ENCODE assay signal across 8 cellular contexts in the genomic region with DNA sequence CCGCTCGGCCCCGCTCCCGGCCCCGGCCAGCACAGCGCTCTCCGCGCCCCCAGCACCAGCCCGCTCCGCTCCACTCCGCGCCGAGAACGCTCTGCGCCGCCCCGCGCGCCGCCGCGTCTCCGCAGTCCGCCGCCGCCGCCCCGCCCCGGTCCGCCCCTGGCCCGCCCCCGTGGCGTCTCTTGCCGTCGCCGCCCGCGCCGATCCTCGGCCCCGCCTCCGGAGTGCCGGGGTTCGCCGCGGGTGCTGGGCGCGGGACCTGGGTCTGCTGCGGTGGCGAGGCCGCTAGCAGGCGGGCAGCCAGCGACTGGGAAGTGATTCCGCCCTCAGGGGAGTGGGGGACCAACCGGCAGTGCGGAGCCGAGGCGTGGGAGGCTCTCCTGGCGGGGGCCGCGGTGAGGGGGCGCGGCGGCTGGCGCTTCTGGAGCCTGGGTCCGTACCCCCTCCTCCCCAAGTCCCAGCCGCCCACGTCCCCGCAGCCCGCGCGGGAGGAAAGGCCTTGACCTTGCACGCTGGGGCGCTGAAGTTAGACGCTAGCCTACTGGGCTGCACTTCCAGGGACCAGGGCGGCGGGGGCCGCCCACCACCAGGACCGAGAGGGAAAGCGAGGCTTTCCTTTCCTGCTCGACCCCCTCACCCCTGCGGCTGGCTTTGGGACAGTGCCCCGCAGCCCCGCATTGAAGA. TPM values are rescaled to one million over a fixed set of nuclear protein-coding genes. Genes with fewer than 3 reads are reported as not detected.
DNase-seq lines count a peak whose midpoint lies in the region; ATAC-seq and TF ChIP-seq lines count a peak whose summit lies in the region.

A gene with protein sequence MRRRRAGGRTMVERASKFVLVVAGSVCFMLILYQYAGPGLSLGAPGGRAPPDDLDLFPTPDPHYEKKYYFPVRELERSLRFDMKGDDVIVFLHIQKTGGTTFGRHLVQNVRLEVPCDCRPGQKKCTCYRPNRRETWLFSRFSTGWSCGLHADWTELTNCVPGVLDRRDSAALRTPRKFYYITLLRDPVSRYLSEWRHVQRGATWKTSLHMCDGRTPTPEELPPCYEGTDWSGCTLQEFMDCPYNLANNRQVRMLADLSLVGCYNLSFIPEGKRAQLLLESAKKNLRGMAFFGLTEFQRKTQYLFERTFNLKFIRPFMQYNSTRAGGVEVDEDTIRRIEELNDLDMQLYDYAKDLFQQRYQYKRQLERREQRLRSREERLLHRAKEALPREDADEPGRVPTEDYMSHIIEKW (minus strand): TSS at position 93 of the 681 bp plus-strand sequence. CDS start 305 bp downstream, outside the sequence.

- peaks cover 17% of the 10 kb centered on the region for H3K27me3 Mint-ChIP-seq in activated CD8-positive, alpha-beta T cell treated with anti-CD3 and anti-CD28 coated beads, Interleukin-2, amount 10 ng/mL, durations not matched to agents 7 days and 5 days (ENCODE audit: low read depth)

- CTCF ChIA-PET in BJ (lab: Yijun Ruan, JAX) = interaction anchor here (2.4 kb wide), 1 partner anchor 140 kb away, joined by 9 read pairs; no protein-coding TSS in a partner anchor
- CTCF ChIA-PET in activated CD8-positive, alpha-beta T cell treated with anti-CD3 and anti-CD28 coated beads, Interleukin-2, amount 10 ng/mL, durations not matched to agents 7 days and 5 days (lab: Charles Lee) = no interaction called here

- no peaks in the 10 kb centered on the region for H3K36me3 Mint-ChIP-seq in activated CD8-positive, alpha-beta T cell treated with anti-CD3 and anti-CD28 coated beads, Interleukin-2, amount 10 ng/mL, durations not matched to agents 7 days and 5 days (ENCODE audit: low read depth)

- DNase-seq in BJ (ENCODE audit: low read depth) (no peak), NCI-H82 treated with DMSO at 0.1 percent for 48 hours (lab: John Stamatoyannopoulos, UW; ENCODE audit: unreplicated experiment) (peak; percentile 41), ecto neural progenitor cell (ENCODE audit: low spot score) (peak; percentile 91), lower lobe of right lung (peak; percentile 89)
- DNase-seq in activated CD8-positive, alpha-beta T cell treated with anti-CD3 and anti-CD28 coated beads, Interleukin-2, amount 10 ng/mL, durations not matched to agents 7 days and 5 days = peak; percentile 82
- peak; percentile 63 to 90 (median 75) for DNase-seq in stimulated activated CD4-positive, alpha-beta T cell treated with anti-CD3 and anti-CD28 coated beads, TNF-alpha, amount 100 ng/mL, for 1 hour (ENCODE audit: low read depth in 3 of 3, low spot score in 1 of 3)

- POLR2A ChIA-PET in BJ (lab: Charles Lee) = no interaction called here
- POLR2A ChIA-PET in activated CD8-positive, alpha-beta T cell treated with anti-CD3 and anti-CD28 coated beads, Interleukin-2, amount 10 ng/mL, durations not matched to agents 7 days and 5 days (lab: Charles Lee) = no interaction called here

- peak; percentile 69 for TF ChIP-seq POLR2A in GM19099 (IDR thresholded peaks at IDR 0.05; ENCODE audit: extremely low read depth, insufficient read length, low read depth)

- H3K4me1 Mint-ChIP-seq in activated CD8-positive, alpha-beta T cell treated with anti-CD3 and anti-CD28 coated beads, Interleukin-2, amount 10 ng/mL, durations not matched to agents 7 days and 5 days (ENCODE audit: low read depth) = peaks cover 31% of the 10 kb centered on the region

- no peaks in the 10 kb centered on the region for H3K9me3 ChIP-seq in lower lobe of right lung

- intact Hi-C loops in lower lobe of right lung (cut with DNase I) = no loop called here

- peak within 1 kb of the TSS; percentile 83 for H3K4me3 ChIP-seq in BJ (ENCODE audit: low read depth, low read length)
- H3K4me3 ChIP-seq in lower lobe of right lung = peak within 1 kb of the TSS; percentile 80

- no peak for TF ChIP-seq CTCF in BJ (IDR thresholded peaks at IDR 0.05; ENCODE audit: insufficient read depth, low read depth, low read length)
- no peak for TF ChIP-seq CTCF in lower lobe of right lung (IDR thresholded peaks at IDR 0.05)

- peak within 1 kb of the TSS; percentile 80 for H3K4me3 Mint-ChIP-seq in activated CD8-positive, alpha-beta T cell treated with anti-CD3 and anti-CD28 coated beads, Interleukin-2, amount 10 ng/mL, durations not matched to agents 7 days and 5 days

- H3K27me3 ChIP-seq in BJ (ENCODE audit: control insufficient read depth, insufficient read depth, low read length) (no peaks in the 10 kb centered on the region), lower lobe of right lung (ENCODE audit: low read depth) (no peaks in the 10 kb centered on the region)

- no peaks in the 10 kb centered on the region for H3K9me3 Mint-ChIP-seq in activated CD8-positive, alpha-beta T cell treated with anti-CD3 and anti-CD28 coated beads, Interleukin-2, amount 10 ng/mL, durations not matched to agents 7 days and 5 days (ENCODE audit: insufficient read depth)

- H3K27ac ChIP-seq in lower lobe of right lung = peak within 1 kb of the TSS; percentile 73

- no peak within 1 kb of the TSS for H3K27ac Mint-ChIP-seq in activated CD8-positive, alpha-beta T cell treated with anti-CD3 and anti-CD28 coated beads, Interleukin-2, amount 10 ng/mL, durations not matched to agents 7 days and 5 days

- peaks cover 43% of the 10 kb centered on the region for H3K4me1 ChIP-seq in lower lobe of right lung

- peak; percentile 28 for ATAC-seq in HG03378 (IDR thresholded peaks at IDR 0.05; ENCODE audit: unreplicated experiment)
- peak; percentile 85 for ATAC-seq in activated CD8-positive, alpha-beta T cell treated with anti-CD3 and anti-CD28 coated beads, Interleukin-2, amount 10 ng/mL, durations not matched to agents 7 days and 5 days
- peak; percentile 85 to 88 for ATAC-seq in lower lobe of right lung

- H3K36me3 ChIP-seq in BJ (ENCODE audit: control insufficient read depth, insufficient read depth, low read length) (peaks cover 2% of the 10 kb centered on the region), lower lobe of right lung (peaks cover 9% of the 10 kb centered on the region)

RNA-seq across cellular contexts. Expression of the gene that starts here (rescaled TPM):
- polyA plus RNA-seq in BJ (2011; rRNA removed) = 7.4 and 12.9 TPM in 2 replicates
- 9.1 and 11.0 TPM in 2 replicates for polyA minus RNA-seq in BJ (2011; rRNA and poly(A)+ RNA removed)
- total RNA-seq in activated CD8-positive, alpha-beta T cell treated with anti-CD3 and anti-CD28 coated beads, Interleukin-2, amount 10 ng/mL, durations not matched to agents 7 days and 5 days = 1 to 10 TPM; 7.1 to 8.1 TPM
- 26.3 TPM for total RNA-seq in lower lobe of right lung

Comparison
In these comparisons a context has a peak if more than half of its experiments do, and no peak if none do; other contexts are left out.
1. ATAC-seq: peak in every context shown above with its lines; median percentile 86 in lower lobe of right lung; 85 in activated CD8-positive, alpha-beta T cell treated with anti-CD3 and anti-CD28 coated beads, Interleukin-2, amount 10 ng/mL, durations not matched to agents 7 days and 5 days; 28 in HG03378.